ENCODE assay signal across 1 cellular context in the genomic region with DNA sequence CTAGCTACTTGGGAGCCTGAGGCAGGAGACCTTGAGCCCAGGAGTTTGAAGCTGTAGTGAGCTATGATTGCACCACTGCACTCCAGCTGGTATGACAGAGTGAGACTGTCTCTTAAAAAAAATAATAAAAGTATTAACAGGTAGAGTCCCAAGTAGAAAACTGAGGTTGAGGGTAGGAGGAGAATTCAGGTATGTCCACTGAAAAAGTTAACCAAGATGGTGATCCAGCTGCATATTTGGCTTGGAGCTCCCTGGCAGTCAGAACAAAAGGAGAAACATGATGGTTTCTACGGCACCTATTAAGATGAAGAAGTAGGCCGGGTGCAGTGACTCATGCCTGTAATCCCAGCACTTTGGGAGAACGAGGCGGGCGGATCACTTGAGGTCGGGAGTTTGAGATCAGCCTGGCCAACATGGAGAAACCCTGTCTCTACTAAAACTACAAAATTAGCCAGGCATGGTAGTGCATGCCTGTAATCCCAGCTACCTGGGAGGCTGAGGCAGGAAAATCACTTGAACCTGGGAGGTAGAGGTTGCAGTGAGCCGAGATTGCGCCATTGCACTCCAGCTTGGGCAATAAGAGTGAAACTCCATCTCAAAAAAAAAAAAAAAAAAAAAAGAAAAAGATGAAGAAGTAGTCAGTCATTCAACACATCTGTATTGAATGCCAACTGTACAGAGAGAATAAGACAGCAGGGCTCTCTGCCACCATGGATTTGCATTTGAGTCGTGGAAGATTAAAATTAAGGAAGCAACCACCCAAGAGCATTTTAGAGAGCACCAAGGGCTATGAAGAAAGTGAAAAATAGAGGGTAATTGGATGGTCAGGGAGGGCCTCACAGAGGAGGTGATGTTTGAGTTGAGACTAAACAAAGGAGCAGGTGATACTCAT.
TF ChIP-seq lines count a peak whose summit lies in the region.

No MANE protein-coding gene starts in this region.

TF ChIP-seq in HCT116, 20 proteins besides CTCF, POLR2A, EP300 and RAD21:
- peak; percentile 47; the same call in 1 of the 2 replicates for TF ChIP-seq JUND (IDR thresholded peaks at IDR 0.05)
- TF ChIP-seq TCF7L2 (IDR thresholded peaks at IDR 0.05; ENCODE audit: borderline replicate concordance, extremely low read depth, insufficient read depth, insufficient read length): peak; percentile 22
